8 cellular contexts compared by ENCODE assay signal in genomic region chr19:46784262-46785053, GRCh38. TPM values are rescaled to one million over a fixed set of nuclear protein-coding genes. Genes with fewer than 3 reads are reported as not detected.
DNase-seq lines count a peak whose midpoint lies in the region; ATAC-seq and TF ChIP-seq lines count a peak whose summit lies in the region.

No MANE protein-coding gene starts in this region.

- TF ChIP-seq POLR2A in uterus (IDR thresholded peaks at IDR 0.05): no peak

- H3K4me1 Mint-ChIP-seq in neural crest cell: peaks cover 49% of the 10 kb centered on the region

- H3K36me3 Mint-ChIP-seq in neural crest cell (ENCODE audit: low read depth): peaks cover 13% of the 10 kb centered on the region

- peaks cover 0 to 18% of the 10 kb centered on the region in 2 donors for H3K4me1 ChIP-seq in uterus

- peak overlapping the region; percentile 16 to 20 for H3K4me3 ChIP-seq in uterus

- DNase-seq in ELF-1 (ENCODE audit: low read depth, low spot score): peak; percentile 90
- peak; percentile 90 for DNase-seq in NOMO-1 treated with DMSO at 0.1 percent for 48 hours (lab: John Stamatoyannopoulos, UW; ENCODE audit: unreplicated experiment)
- DNase-seq in activated CD8-positive, alpha-beta memory T cell treated with anti-CD3 and anti-CD28 coated beads, Interleukin-2, amount 50 U/mL, for 48 hours: peak; percentile 81
- peak; percentile 97 for DNase-seq in fibroblast of gingiva (ENCODE audit: low read depth)
- peak; percentile 51 for DNase-seq in neural crest cell (ENCODE audit: low read depth, low spot score)
- peak; percentile 82 to 83 for DNase-seq in uterus

- no peaks in the 10 kb centered on the region for H3K9me3 Mint-ChIP-seq in neural crest cell

- H3K9me3 ChIP-seq in uterus: no peaks in the 10 kb centered on the region

- intact Hi-C loops in uterus (cut with DNase I; ENCODE audit: low total_unique reads): loop anchor here (10.0 kb wide), 1 partner anchor 60 kb away; no protein-coding TSS in a partner anchor

- peak; percentile 33 for ATAC-seq in HG02642 (IDR thresholded peaks at IDR 0.05; ENCODE audit: poor library complexity, unreplicated experiment)
- no peak for ATAC-seq in HG03025 (IDR thresholded peaks at IDR 0.05; ENCODE audit: low FRiP score, unreplicated experiment)

- H3K27me3 Mint-ChIP-seq in neural crest cell (ENCODE audit: low read depth): peaks cover 3% of the 10 kb centered on the region

- H3K4me3 Mint-ChIP-seq in neural crest cell: peak overlapping the region; percentile 99

- TF ChIP-seq CTCF in neural crest cell (conservative IDR thresholded peaks at IDR 0.05) (no peak), uterus (IDR thresholded peaks at IDR 0.05) (peak in 1 of 4 experiments; percentile 22)

- H3K27ac ChIP-seq in uterus: peak overlapping the region; percentile 91 to 92

- no peaks in the 10 kb centered on the region for H3K27me3 ChIP-seq in uterus

- H3K36me3 ChIP-seq in uterus: no peaks in the 10 kb centered on the region

- peak overlapping the region; percentile 97 for H3K27ac Mint-ChIP-seq in neural crest cell (ENCODE audit: unreplicated experiment)

RNA-seq across cellular contexts. Expression of gene SLC1A5, which starts 3.9 kb away (rescaled TPM):
- total RNA-seq in neural crest cell (131 TPM in 2 replicates), uterus (10 to 100 TPM; 13.8 to 78.0 (median 32.4) TPM)

RNA-seq across cellular contexts. Expression of gene STRN4, which starts 38.2 kb away (rescaled TPM):
- total RNA-seq in neural crest cell (128 and 138 TPM in 2 replicates), uterus (100 to 1,000 TPM in 1 of 4 donors, 10 to 100 TPM in 3; 55.1 to 109 (median 81.8) TPM)

RNA-seq across cellular contexts. Expression of gene FKRP, which starts 38.6 kb away (rescaled TPM):
- total RNA-seq in neural crest cell (31.9 and 38.6 TPM in 2 replicates), uterus (100 to 1,000 TPM in 1 of 4 donors, 10 to 100 TPM in 2, 1 to 10 TPM in 1; 7.4 to 154 (median 22.1) TPM)
